1 cellular context compared by ENCODE assay signal in genomic region chr13:95128045-95128643, GRCh38.
TF ChIP-seq lines count a peak whose summit lies in the region.

No MANE protein-coding gene starts in this region.

TF ChIP-seq in A549, 52 proteins besides CTCF, POLR2A, EP300 and RAD21 (continued from another document):
- TF ChIP-seq ELK1 (IDR thresholded peaks at IDR 0.05; ENCODE audit: low read depth, low read length): no peak
- no peak for TF ChIP-seq FOXS1 (CRISPR knock-in tag; IDR thresholded peaks at IDR 0.05)
- TF ChIP-seq CBX2 (IDR thresholded peaks at IDR 0.05; ENCODE audit: borderline replicate concordance, low read depth): no peak
- peak; percentile 44; the same call in 1 of the 2 replicates for TF ChIP-seq JUNB (IDR thresholded peaks at IDR 0.05)
- no peak for TF ChIP-seq CHD2 (IDR thresholded peaks at IDR 0.05; ENCODE audit: low read length, partially characterized antibody)
- no peak for TF ChIP-seq FOSB (CRISPR knock-in tag; IDR thresholded peaks at IDR 0.05)
- no peak for TF ChIP-seq CEBPB (IDR thresholded peaks at IDR 0.05)
- TF ChIP-seq KDM5A (IDR thresholded peaks at IDR 0.05): no peak
- TF ChIP-seq JUN (IDR thresholded peaks at IDR 0.05): peak in 1 of 2 experiments; percentile 46; a peak in 2 of 5 replicates
- TF ChIP-seq TP53 (CRISPR knock-in tag; IDR thresholded peaks at IDR 0.05): no peak
- no peak for TF ChIP-seq RNF2 (IDR thresholded peaks at IDR 0.05; ENCODE audit: borderline replicate concordance, low read depth)
- no peak for TF ChIP-seq ZFP36 (IDR thresholded peaks at IDR 0.05; ENCODE audit: borderline replicate concordance, partially characterized antibody)
